In genomic region chr5:160466889-160467554, GRCh38 we compare ENCODE assay signal across 1 cellular context.
TF ChIP-seq lines count a peak whose summit lies in the region.

No MANE protein-coding gene starts in this region.

TF ChIP-seq in HepG2, 621 proteins besides CTCF, POLR2A, EP300 and RAD21 (continued from another document and continues in another):
- TF ChIP-seq ZNF558 (CRISPR knock-in tag; IDR thresholded peaks at IDR 0.05; ENCODE audit: borderline replicate concordance) (0 out of 2 replicates have a peak, but pooled peaks have one; percentile 9), ZC3H4 (CRISPR knock-in tag; IDR thresholded peaks at IDR 0.05; ENCODE audit: borderline replicate concordance) (no peak), ZNF670 (CRISPR knock-in tag; IDR thresholded peaks at IDR 0.05; ENCODE audit: borderline replicate concordance) (no peak), CBX2 (IDR thresholded peaks at IDR 0.05; ENCODE audit: low read depth, low read length) (no peak), CBX2 (CRISPR knock-in tag; IDR thresholded peaks at IDR 0.05; ENCODE audit: low read depth) (no peak; the same call in 1 of the 2 replicates), THAP9 (CRISPR knock-in tag; IDR thresholded peaks at IDR 0.05; ENCODE audit: borderline replicate concordance) (no peak), THYN1 (CRISPR knock-in tag; IDR thresholded peaks at IDR 0.05; ENCODE audit: borderline replicate concordance, low read depth) (no peak), TGIF2 (CRISPR knock-in tag; IDR thresholded peaks at IDR 0.05) (no peak), ZNF879 (CRISPR knock-in tag; IDR thresholded peaks at IDR 0.05) (no peak), CEBPG (CRISPR knock-in tag; IDR thresholded peaks at IDR 0.05) (0 out of 2 replicates have a peak, but pooled peaks have one; percentile 38), ZNF546 (CRISPR knock-in tag; conservative IDR thresholded peaks at IDR 0.05) (no peak), CBFB (CRISPR knock-in tag; IDR thresholded peaks at IDR 0.05) (no peak), ETV6 (CRISPR knock-in tag; conservative IDR thresholded peaks at IDR 0.05) (no peak), TBX3 (IDR thresholded peaks at IDR 0.05; ENCODE audit: borderline replicate concordance) (no peak), ZNF280B (CRISPR knock-in tag; IDR thresholded peaks at IDR 0.05; ENCODE audit: borderline replicate concordance) (no peak), DMAP1 (CRISPR knock-in tag; IDR thresholded peaks at IDR 0.05) (no peak), ZNF343 (CRISPR knock-in tag; IDR thresholded peaks at IDR 0.05) (0 out of 2 replicates have a peak, but pooled peaks have one; percentile 10), PHF8 (CRISPR knock-in tag; IDR thresholded peaks at IDR 0.05) (no peak), MBD4 (IDR thresholded peaks at IDR 0.05; ENCODE audit: borderline replicate concordance, low read length) (peak; percentile 82; the same call in 1 of the 2 replicates), MYC (CRISPR knock-in tag; IDR thresholded peaks at IDR 0.05; ENCODE audit: borderline replicate concordance) (no peak), MBNL3 (CRISPR knock-in tag; conservative IDR thresholded peaks at IDR 0.05) (no peak), PAWR (CRISPR knock-in tag; IDR thresholded peaks at IDR 0.05; ENCODE audit: borderline replicate concordance) (no peak), THAP8 (CRISPR knock-in tag; IDR thresholded peaks at IDR 0.05; ENCODE audit: borderline replicate concordance) (no peak), IKZF5 (CRISPR knock-in tag; IDR thresholded peaks at IDR 0.05) (no peak), ZNF333 (CRISPR knock-in tag; IDR thresholded peaks at IDR 0.05; ENCODE audit: borderline replicate concordance) (no peak), SKIL (CRISPR knock-in tag; IDR thresholded peaks at IDR 0.05; ENCODE audit: borderline replicate concordance) (peak; percentile 49), ZNF740 (CRISPR knock-in tag; IDR thresholded peaks at IDR 0.05) (no peak), ZNF512B (CRISPR knock-in tag; IDR thresholded peaks at IDR 0.05; ENCODE audit: borderline replicate concordance) (no peak), ZNF460 (CRISPR knock-in tag; IDR thresholded peaks at IDR 0.05; ENCODE audit: borderline replicate concordance) (no peak), NFIC (IDR thresholded peaks at IDR 0.05; ENCODE audit: low read length) (peak; percentile 11; the same call in 1 of the 2 replicates), SIX4 (CRISPR knock-in tag; IDR thresholded peaks at IDR 0.05) (peak; percentile 14; the same call in 1 of the 2 replicates), SIX1 (CRISPR knock-in tag; IDR thresholded peaks at IDR 0.05; ENCODE audit: borderline replicate concordance) (peak; percentile 54; the same call in 1 of the 2 replicates), ZNF576 (CRISPR knock-in tag; IDR thresholded peaks at IDR 0.05) (no peak), THRA (CRISPR knock-in tag; IDR thresholded peaks at IDR 0.05; ENCODE audit: borderline replicate concordance) (peak; percentile 60; the same call in 1 of the 2 replicates), TBP (CRISPR knock-in tag; IDR thresholded peaks at IDR 0.05) (no peak), ZKSCAN1 (IDR thresholded peaks at IDR 0.05; ENCODE audit: low read length) (peak; percentile 47; the same call in 1 of the 2 replicates), ZNF451 (CRISPR knock-in tag; IDR thresholded peaks at IDR 0.05) (0 out of 2 replicates have a peak, but pooled peaks have one; percentile 15), ZNF431 (CRISPR knock-in tag; IDR thresholded peaks at IDR 0.05; ENCODE audit: borderline replicate concordance, low read depth) (0 out of 2 replicates have a peak, but pooled peaks have one; percentile 18), RARA (CRISPR knock-in tag; IDR thresholded peaks at IDR 0.05) (peak; percentile 74), ZNF256 (CRISPR knock-in tag; conservative IDR thresholded peaks at IDR 0.05) (no peak), TCF7 (IDR thresholded peaks at IDR 0.05; ENCODE audit: low read depth) (peak; percentile 70), ZNF543 (CRISPR knock-in tag; IDR thresholded peaks at IDR 0.05) (no peak), SALL1 (CRISPR knock-in tag; IDR thresholded peaks at IDR 0.05) (no peak; the same call in 1 of the 2 replicates), JARID2 (CRISPR knock-in tag; IDR thresholded peaks at IDR 0.05; ENCODE audit: insufficient replicate concordance) (no peak), GZF1 (CRISPR knock-in tag; IDR thresholded peaks at IDR 0.05) (no peak), TMF1 (CRISPR knock-in tag; IDR thresholded peaks at IDR 0.05; ENCODE audit: low read depth) (no peak), DPF2 (CRISPR knock-in tag; IDR thresholded peaks at IDR 0.05; ENCODE audit: borderline replicate concordance, low read depth) (no peak), ELK4 (CRISPR knock-in tag; IDR thresholded peaks at IDR 0.05; ENCODE audit: borderline replicate concordance) (no peak), ATRX (CRISPR knock-in tag; IDR thresholded peaks at IDR 0.05; ENCODE audit: borderline replicate concordance) (no peak), ZNF883 (CRISPR knock-in tag; IDR thresholded peaks at IDR 0.05; ENCODE audit: not compliant biosample characterization) (no peak), MAZ (IDR thresholded peaks at IDR 0.05; ENCODE audit: borderline replicate concordance, low read depth, low read length) (no peak), MAZ (CRISPR knock-in tag; IDR thresholded peaks at IDR 0.05; ENCODE audit: low read depth) (no peak), ZNF20 (CRISPR knock-in tag; IDR thresholded peaks at IDR 0.05) (no peak; the same call in 1 of the 2 replicates), ARNTL (CRISPR knock-in tag; IDR thresholded peaks at IDR 0.05) (no peak), RAD51 (IDR thresholded peaks at IDR 0.05; ENCODE audit: borderline replicate concordance) (peak; percentile 64; the same call in 1 of the 2 replicates), ELF1 (CRISPR knock-in tag; IDR thresholded peaks at IDR 0.05) (no peak), ZNF816 (CRISPR knock-in tag; IDR thresholded peaks at IDR 0.05; ENCODE audit: borderline replicate concordance) (0 out of 2 replicates have a peak, but pooled peaks have one; percentile 13)
